Comparison of ENCODE assay signal across 18 cellular contexts in the genomic region with DNA sequence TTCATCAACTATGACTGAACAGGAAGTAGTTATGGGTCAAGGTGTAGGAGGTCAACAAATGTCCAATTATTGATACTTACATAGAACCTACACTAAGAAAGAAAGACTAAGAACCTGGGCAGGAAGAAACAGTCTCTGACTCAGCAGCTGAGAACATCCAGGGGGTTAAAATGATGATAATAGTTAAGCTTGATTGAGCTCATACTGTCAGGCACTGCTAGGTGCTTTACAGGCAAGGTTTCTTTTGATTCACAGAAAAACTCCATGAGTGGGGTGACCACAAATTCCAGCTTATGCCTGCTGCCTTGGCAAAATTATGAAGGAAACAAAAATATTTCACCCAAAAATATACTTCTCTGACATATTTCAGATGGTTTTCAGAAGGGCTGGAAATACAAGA.
A peak's percentile ranks its signal among the peaks of the same experiment; 100 is the strongest.
DNase-seq lines count a peak whose midpoint lies in the region; ATAC-seq and TF ChIP-seq lines count a peak whose summit lies in the region.
"Had no signal": no experiment of that assay in that cellular context is flagged by ENCODE, and none has a peak within 500 bp of the region (broad histone marks: within the 10 kb centered on the region; RNA-seq: fewer than 3 reads in every experiment).

No MANE protein-coding gene starts in this region.

- H4K20me1 ChIP-seq in DND-41 (ENCODE audit: insufficient read depth, low read length) (no peaks in the 10 kb centered on the region; the same call in 1 of the 2 replicates), hepatocyte (ENCODE audit: insufficient read depth, poor library complexity, severe bottlenecking) (peaks cover 4% of the 10 kb centered on the region)

- peak overlapping the region; percentile 9 for H3K27ac Mint-ChIP-seq in T-helper 17 cell

- H3K79me2 ChIP-seq in DND-41 (ENCODE audit: insufficient read depth, low read length) (peaks cover 33% of the 10 kb centered on the region), hepatocyte (peaks cover 78% of the 10 kb centered on the region)

- ATAC-seq in DND-41 (ENCODE audit: insufficient read depth, low read depth), result no peak
- ATAC-seq in T-helper 17 cell, result no peak
- ATAC-seq in HG03196 (IDR thresholded peaks at IDR 0.05; ENCODE audit: unreplicated experiment), result no peak
- ATAC-seq: heart right ventricle, left cardiac atrium, mucosa of descending colon had no signal

- H3K27me3 ChIP-seq in DND-41 (ENCODE audit: insufficient read depth, low read length, poor library complexity), result no peaks in the 10 kb centered on the region
- no peaks in the 10 kb centered on the region for H3K27me3 ChIP-seq in hepatocyte
- H3K27me3 ChIP-seq in tibial artery, result no peaks in the 10 kb centered on the region
- H3K27me3 ChIP-seq: esophagus squamous epithelium, heart right ventricle had no signal

- H3K4me2 ChIP-seq in DND-41 (ENCODE audit: insufficient read depth, low read length) (no peak overlapping the region), hepatocyte (no peak overlapping the region)

- no peak overlapping the region for H3K9ac ChIP-seq in DND-41 (ENCODE audit: low read depth, low read length)

- H3K9me2 ChIP-seq in hepatocyte (replicated peaks; ENCODE audit: insufficient read depth), result no peaks in the 10 kb centered on the region

- no peaks in the 10 kb centered on the region for H3K4me1 ChIP-seq in DND-41 (ENCODE audit: insufficient read depth, low read length)
- H3K4me1 ChIP-seq in hepatocyte (ENCODE audit: insufficient read depth), result peaks cover 30% of the 10 kb centered on the region
- peaks cover 0 to 41% (median 5%) of the 10 kb centered on the region in 4 donors for H3K4me1 ChIP-seq in tibial artery

- H3K36me3 ChIP-seq in DND-41 (ENCODE audit: insufficient read depth, low read length), result peaks cover 15% of the 10 kb centered on the region; the same call in 1 of the 2 replicates
- H3K36me3 ChIP-seq in hepatocyte (replicated peaks; ENCODE audit: insufficient read depth, low read depth), result peaks cover 4% of the 10 kb centered on the region
- H3K36me3 ChIP-seq in tibial artery, result peaks cover 0 to 4% (median 3%) of the 10 kb centered on the region in 3 donors

- H3K4me3 Mint-ChIP-seq in T-helper 17 cell, result no peak overlapping the region

- H3K36me3 Mint-ChIP-seq in T-helper 17 cell (ENCODE audit: low read depth), result peaks cover 3% of the 10 kb centered on the region

- H3K4me1 Mint-ChIP-seq in T-helper 17 cell, result peaks cover 22% of the 10 kb centered on the region

- no peak for DNase-seq in DND-41
- DNase-seq in GM20000 (ENCODE audit: low spot score), result peak; percentile 13
- no peak for DNase-seq in T-helper 17 cell
- DNase-seq in hepatocyte (ENCODE audit: low spot score), result no peak
- no peak for DNase-seq in tibial artery
- no peak for DNase-seq in AG08396 (ENCODE audit: low spot score)
- DNase-seq: AML-193; amniotic stem cell; esophagus squamous epithelium; heart right ventricle; KBM-7; left cardiac atrium; mucosa of descending colon; NCI-H1417 treated with DMSO at 0.1 percent for 48 hours; OCI-M1; stimulated activated CD4-positive, alpha-beta T cell treated with anti-CD3 and anti-CD28 coated beads, Interleukin-4, amount 100 ng/mL, for 4 hours had no signal

- H3K27me3 Mint-ChIP-seq in T-helper 17 cell, result no peaks in the 10 kb centered on the region

- H3K27ac ChIP-seq in DND-41 (ENCODE audit: low read length) (0 out of 2 replicates have a peak overlapping the region, but pooled peaks have one; percentile 24), hepatocyte (peak overlapping the region; percentile 73), tibial artery (no peak overlapping the region)
- H3K27ac ChIP-seq: esophagus squamous epithelium, heart right ventricle, SK-N-MC had no signal

- H3K9me3 ChIP-seq in DND-41 (ENCODE audit: insufficient read depth, low read length, severe bottlenecking) (peaks cover 14% of the 10 kb centered on the region), T-helper 17 cell (ENCODE audit: control insufficient read depth, low read length, poor library complexity, severe bottlenecking) (no peaks in the 10 kb centered on the region), hepatocyte (ENCODE audit: low read depth) (peaks cover 4% of the 10 kb centered on the region), tibial artery (no peaks in the 10 kb centered on the region)

- H2AFZ ChIP-seq in DND-41 (ENCODE audit: low read depth, low read length) (no peak overlapping the region), hepatocyte (no peak overlapping the region)

- intact Hi-C loops in tibial artery (cut with DNase I; ENCODE audit: low total_unique reads), result no loop called here

- TF ChIP-seq CTCF in DND-41 (IDR thresholded peaks at IDR 0.05; ENCODE audit: borderline replicate concordance, extremely low read depth, low read length, poor library complexity, severe bottlenecking) (no peak), GM20000 (IDR thresholded peaks at IDR 0.05; ENCODE audit: extremely low read depth, missing control alignments) (no peak), hepatocyte (IDR thresholded peaks at IDR 0.05; ENCODE audit: poor library complexity) (no peak), tibial artery (IDR thresholded peaks at IDR 0.05) (no peak)

- H3K4me3 ChIP-seq in DND-41 (ENCODE audit: low read depth in 1 of 2, low read length in 2 of 2) (no peak overlapping the region), hepatocyte (no peak overlapping the region), tibial artery (no peak overlapping the region)
- H3K4me3 ChIP-seq: esophagus squamous epithelium, heart right ventricle, mucosa of descending colon, SK-N-MC had no signal

Comparison
In these comparisons a context has a peak if more than half of its experiments do, and no peak if none do; other contexts are left out.
1. H3K27ac ChIP-seq: peak in DND-41 (single experiment) and hepatocyte (single experiment); none in tibial artery (0 of 2).